In the genomic region with DNA sequence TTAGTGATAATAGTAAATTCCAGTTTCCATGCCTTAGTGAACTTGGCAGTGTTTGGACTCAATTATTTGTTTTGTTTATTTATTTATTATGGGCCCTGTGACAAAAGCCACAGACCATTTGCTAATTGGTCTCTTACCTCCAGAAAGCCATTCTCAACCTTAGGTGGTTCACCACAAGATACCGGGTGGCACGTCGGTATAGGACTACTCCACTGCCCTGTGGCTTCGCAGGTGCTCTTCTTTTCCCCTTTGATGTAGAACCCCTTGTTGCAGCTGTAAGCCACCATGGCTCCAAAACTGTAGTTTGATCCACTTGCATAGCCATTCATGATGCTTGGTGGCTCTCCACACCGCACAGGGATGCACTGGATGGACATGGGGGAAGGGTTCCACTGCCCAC, we compare ENCODE assay signal across 7 cellular contexts.
"Had no signal": no experiment of that assay in that cellular context is flagged by ENCODE, and none has a peak within 500 bp of the region (broad histone marks: within the 10 kb centered on the region; RNA-seq: fewer than 3 reads in every experiment).

No MANE protein-coding gene starts in this region.

- H2AFZ ChIP-seq: GM23338 had no signal

- DNase-seq: H9, HCEC 1CT, KG1 had no signal

- ATAC-seq: GM23338, HepG2 had no signal

- H3K4me3 ChIP-seq: GM23338, K562 had no signal

- H3K27ac ChIP-seq: HL-60 had no signal

- H3K4me2 ChIP-seq: GM23338 had no signal
